In genomic region chr5:141617682-141618029, GRCh38 we compare ENCODE assay signal across 8 cellular contexts. TPM values are rescaled to one million over a fixed set of nuclear protein-coding genes. Genes with fewer than 3 reads are reported as not detected.
DNase-seq lines count a peak whose midpoint lies in the region; ATAC-seq and TF ChIP-seq lines count a peak whose summit lies in the region.

No MANE protein-coding gene starts in this region.

- H3K36me3 ChIP-seq in GM23338 (ENCODE audit: insufficient read depth) (peaks cover 14% of the 10 kb centered on the region; the same call in 1 of the 2 replicates), SJCRH30 (peaks cover 24% of the 10 kb centered on the region), gastrocnemius medialis (peaks cover 0 to 15% of the 10 kb centered on the region in 2 donors)

- H3K27ac ChIP-seq in GM23338 (ENCODE audit: low read depth) (peak overlapping the region; percentile 91; the same call in 1 of the 2 replicates), SJCRH30 (no peak overlapping the region), gastrocnemius medialis (peak overlapping the region; percentile 89 to 100 (median 99))

- peaks cover 8% of the 10 kb centered on the region for H3K27me3 Mint-ChIP-seq in GM23338 (ENCODE audit: insufficient read depth, low read depth, poor library complexity)

- H3K4me1 ChIP-seq in GM23338 (ENCODE audit: insufficient read depth) (peaks cover 44% of the 10 kb centered on the region), SJCRH30 (peaks cover 8% of the 10 kb centered on the region; the same call in 1 of the 2 replicates), gastrocnemius medialis (peaks cover 50 to 51% of the 10 kb centered on the region in 2 donors)

- H3F3A ChIP-seq in GM23338 (replicated peaks; ENCODE audit: low read depth): peaks cover 10% of the 10 kb centered on the region; the same call in 1 of the 2 replicates

- peak overlapping the region; percentile 98 for H3K4me3 Mint-ChIP-seq in GM23338

- peaks cover 44% of the 10 kb centered on the region for H3K4me1 Mint-ChIP-seq in GM23338

- H3K9me3 Mint-ChIP-seq in GM23338: no peaks in the 10 kb centered on the region

- peaks cover 16% of the 10 kb centered on the region for H4K20me1 ChIP-seq in GM23338 (replicated peaks; ENCODE audit: insufficient read depth)

- no peak overlapping the region for H2AFZ ChIP-seq in GM23338

- H3K79me2 ChIP-seq in GM23338 (replicated peaks; ENCODE audit: insufficient read depth): peaks cover 54% of the 10 kb centered on the region

- ATAC-seq in GM23338 (no peak), gastrocnemius medialis (peak; percentile 9 to 18), HG02852 (IDR thresholded peaks at IDR 0.05; ENCODE audit: unreplicated experiment) (no peak)

- intact Hi-C loops in gastrocnemius medialis (cut with DNase I; ENCODE audit: low total_unique reads): loop anchor here (1.0 to 5.0 kb wide), 4 partner anchors 13 to 1425 kb away; partner anchors contain the start of gene TAF7

- H3K4me3 ChIP-seq in GM23338 (peak overlapping the region; percentile 72), SJCRH30 (peak overlapping the region; percentile 88), fibroblast of mammary gland (ENCODE audit: control insufficient read depth, low read depth, low read length) (peak overlapping the region; percentile 66), gastrocnemius medialis (peak overlapping the region; percentile 64 to 100 (median 89))

- no peaks in the 10 kb centered on the region for H3K27me3 ChIP-seq in GM23338 (ENCODE audit: insufficient read depth)
- no peaks in the 10 kb centered on the region for H3K27me3 ChIP-seq in SJCRH30
- H3K27me3 ChIP-seq in gastrocnemius medialis: no peaks in the 10 kb centered on the region

- peak overlapping the region; percentile 96 for H3K27ac Mint-ChIP-seq in GM23338

- no peaks in the 10 kb centered on the region for H3K9me2 ChIP-seq in GM23338 (ENCODE audit: insufficient read depth)

- in situ Hi-C loops in gastrocnemius medialis (cut with MboI; ENCODE audit: low sequenced_read_pairs in 4 of 4): no loop called here

- H3K9me3 ChIP-seq in SJCRH30 (replicated peaks): no peaks in the 10 kb centered on the region
- no peaks in the 10 kb centered on the region for H3K9me3 ChIP-seq in gastrocnemius medialis

- H3K36me3 Mint-ChIP-seq in GM23338 (ENCODE audit: low read depth): peaks cover 21% of the 10 kb centered on the region

- H3K4me2 ChIP-seq in GM23338: peak overlapping the region; percentile 80

- TF ChIP-seq POLR2A in gastrocnemius medialis (IDR thresholded peaks at IDR 0.05): no peak

- no peak for DNase-seq in GM23338 (ENCODE audit: low spot score)
- DNase-seq in SJCRH30: peak in 1 of 2 experiments; percentile 20
- DNase-seq in fibroblast of mammary gland (ENCODE audit: low read depth): no peak
- no peak for DNase-seq in gastrocnemius medialis
- no peak for DNase-seq in cerebellum (ENCODE audit: low spot score)
- DNase-seq in NCI-H510A treated with DMSO at 0.1 percent for 48 hours (lab: John Stamatoyannopoulos, UW): no peak
- DNase-seq in central memory CD4-positive, alpha-beta T cell: no peak

- no peak for TF ChIP-seq CTCF in GM23338 (conservative IDR thresholded peaks at IDR 0.05; ENCODE audit: low read depth in 2 of 2)
- TF ChIP-seq CTCF in fibroblast of mammary gland (conservative IDR thresholded peaks at IDR 0.05; ENCODE audit: control insufficient read depth, insufficient read depth, low read depth, low read length): no peak
- no peak for TF ChIP-seq CTCF in gastrocnemius medialis (IDR thresholded peaks at IDR 0.05 in 4 of 5, conservative IDR thresholded peaks at IDR 0.05 in 1 of 5)

TF ChIP-seq in GM23338, 12 proteins besides CTCF, POLR2A, EP300 and RAD21 (continues in another document):
- TF ChIP-seq STAT1 (IDR thresholded peaks at IDR 0.05; ENCODE audit: unreplicated experiment) (no peak), CREB1 (CRISPR knock-in tag; IDR thresholded peaks at IDR 0.05; ENCODE audit: low read depth) (no peak), POLR2AphosphoS5 (IDR thresholded peaks at IDR 0.05; ENCODE audit: low read depth) (no peak), ETS1 (IDR thresholded peaks at IDR 0.05) (no peak), ZNF114 (CRISPR knock-in tag; IDR thresholded peaks at IDR 0.05) (no peak), EZH2 (IDR thresholded peaks at IDR 0.05; ENCODE audit: low read depth, unreplicated experiment) (no peak)

RNA-seq across cellular contexts. Expression of gene DIAPH1, which starts 1.1 kb away (rescaled TPM):
- total RNA-seq in GM23338 (2014; rRNA removed; shearing (Covaris generic)): 97.0 and 104 TPM in 2 replicates
- 42.9 and 43.5 TPM in 2 replicates for polyA plus RNA-seq in GM23338 (2016; fragmentation: Nextera tagmentation; extraction: Ambion mirVana)
- 54.4 and 56.2 TPM in 2 replicates for total RNA-seq in SJCRH30 (2014; rRNA removed; shearing (Covaris generic))
- total RNA-seq in gastrocnemius medialis (100 to 1,000 TPM in 3 of 4 donors, 10 to 100 TPM in 1; 98.3 to 324 (median 214) TPM), cerebellum (20.7 TPM)

RNA-seq across cellular contexts. Expression of gene HDAC3, which starts 19.0 kb away (rescaled TPM):
- 74.6 and 90.0 TPM in 2 replicates for total RNA-seq in GM23338 (2014; rRNA removed; shearing (Covaris generic))
- polyA plus RNA-seq in GM23338 (2016; fragmentation: Nextera tagmentation; extraction: Ambion mirVana): 59.2 and 59.3 TPM in 2 replicates
- total RNA-seq in SJCRH30 (2014; rRNA removed; shearing (Covaris generic)): 102 and 110 TPM in 2 replicates
- total RNA-seq in gastrocnemius medialis: 10 to 100 TPM; 29.8 to 40.7 (median 35.7) TPM
- 56.3 TPM for total RNA-seq in cerebellum

RNA-seq across cellular contexts. Expression of gene RELL2, which starts 19.1 kb away (rescaled TPM):
- 30.6 and 34.6 TPM in 2 replicates for total RNA-seq in GM23338 (2014; rRNA removed; shearing (Covaris generic))
- 18.6 and 20.4 TPM in 2 replicates for polyA plus RNA-seq in GM23338 (2016; fragmentation: Nextera tagmentation; extraction: Ambion mirVana)
- total RNA-seq in SJCRH30 (2014; rRNA removed; shearing (Covaris generic)): 1.7 and 2.1 TPM in 2 replicates
- 1 to 10 TPM in 1 of 4 donors, under 1 TPM in 1, not detected in 2; 0.16 to 1.1 TPM for total RNA-seq in gastrocnemius medialis
- 8.0 TPM for total RNA-seq in cerebellum

RNA-seq across cellular contexts. Expression of gene FCHSD1, which starts 33.6 kb away (rescaled TPM):
- total RNA-seq in GM23338 (2014; rRNA removed; shearing (Covaris generic)): 28.7 and 46.6 TPM in 2 replicates
- polyA plus RNA-seq in GM23338 (2016; fragmentation: Nextera tagmentation; extraction: Ambion mirVana): 17.9 and 24.7 TPM in 2 replicates
- total RNA-seq in SJCRH30 (2014; rRNA removed; shearing (Covaris generic)): 2.0 and 2.1 TPM in 2 replicates
- total RNA-seq in gastrocnemius medialis (1 to 10 TPM in 1 of 4 donors, under 1 TPM in 3; 0.32 to 2.6 (median 0.65) TPM), cerebellum (4.2 TPM)

Comparison
In these comparisons a context has a peak if more than half of its experiments do, and no peak if none do; other contexts are left out.
1. ATAC-seq: peak in gastrocnemius medialis (2 of 2); none in GM23338 (single experiment) and HG02852 (single experiment).
2. Peak in every context shown above with its lines, with median percentiles within 50 percentile points of each other: H3K4me3 ChIP-seq.